1 cellular context compared by ENCODE assay signal in the genomic region with DNA sequence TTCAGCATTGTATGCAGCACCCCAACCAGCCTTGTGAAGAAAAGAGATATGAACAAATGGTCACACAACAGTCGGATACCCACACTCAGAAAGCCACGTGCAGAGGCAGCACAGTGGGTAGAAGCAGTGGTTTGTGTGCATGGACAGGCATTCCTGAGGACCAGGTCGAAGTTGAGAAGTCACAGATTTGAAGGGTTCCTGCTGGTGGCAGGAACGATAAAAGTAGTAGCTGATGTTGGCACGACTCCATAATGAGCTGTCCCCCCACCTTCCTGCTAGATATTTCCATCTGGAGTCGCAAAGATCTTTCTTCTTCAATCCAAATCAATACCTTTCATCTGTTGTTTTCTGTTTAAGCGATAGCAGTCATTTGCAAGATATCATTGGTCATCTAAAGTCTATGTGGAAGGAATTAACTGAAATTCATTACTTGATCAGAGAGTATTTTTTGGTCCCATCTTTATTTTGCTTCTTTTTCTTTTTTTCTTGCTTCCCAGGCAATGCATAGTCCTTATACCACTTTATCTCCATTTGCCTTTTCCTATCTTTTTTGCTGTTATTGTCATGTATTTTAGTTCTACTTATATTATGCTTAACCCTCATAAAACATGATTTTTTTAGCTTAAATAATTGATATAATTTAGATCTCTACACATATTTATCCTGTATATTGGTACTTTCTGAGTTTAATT.
TF ChIP-seq lines count a peak whose summit lies in the region.

No MANE protein-coding gene starts in this region.

TF ChIP-seq in K562, 482 proteins besides CTCF, POLR2A, EP300 and RAD21 (continued from another document and continues in another):
- TF ChIP-seq, protein P1, sequence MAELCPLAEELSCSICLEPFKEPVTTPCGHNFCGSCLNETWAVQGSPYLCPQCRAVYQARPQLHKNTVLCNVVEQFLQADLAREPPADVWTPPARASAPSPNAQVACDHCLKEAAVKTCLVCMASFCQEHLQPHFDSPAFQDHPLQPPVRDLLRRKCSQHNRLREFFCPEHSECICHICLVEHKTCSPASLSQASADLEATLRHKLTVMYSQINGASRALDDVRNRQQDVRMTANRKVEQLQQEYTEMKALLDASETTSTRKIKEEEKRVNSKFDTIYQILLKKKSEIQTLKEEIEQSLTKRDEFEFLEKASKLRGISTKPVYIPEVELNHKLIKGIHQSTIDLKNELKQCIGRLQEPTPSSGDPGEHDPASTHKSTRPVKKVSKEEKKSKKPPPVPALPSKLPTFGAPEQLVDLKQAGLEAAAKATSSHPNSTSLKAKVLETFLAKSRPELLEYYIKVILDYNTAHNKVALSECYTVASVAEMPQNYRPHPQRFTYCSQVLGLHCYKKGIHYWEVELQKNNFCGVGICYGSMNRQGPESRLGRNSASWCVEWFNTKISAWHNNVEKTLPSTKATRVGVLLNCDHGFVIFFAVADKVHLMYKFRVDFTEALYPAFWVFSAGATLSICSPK (IDR thresholded peaks at IDR 0.05; ENCODE audit: borderline replicate concordance): no peak
- TF ChIP-seq U2AF1 (optimal IDR thresholded peaks at IDR 0.05; ENCODE audit: low read depth, low read length) (no peak), HNRNPUL1 (IDR thresholded peaks at IDR 0.05; ENCODE audit: low read length) (no peak), BDP1 (IDR thresholded peaks at IDR 0.05; ENCODE audit: insufficient read depth, insufficient read length) (no peak), ZNF507 (tag; conservative IDR thresholded peaks at IDR 0.05) (no peak), KLF6 (CRISPR knock-in tag; IDR thresholded peaks at IDR 0.05; ENCODE audit: borderline replicate concordance) (no peak), TAF1 (IDR thresholded peaks at IDR 0.05; ENCODE audit: control insufficient read depth, extremely low read depth, insufficient read depth, low read length, severe bottlenecking) (no peak), ELF1 (tag; IDR thresholded peaks at IDR 0.05) (no peak), CHCHD3 (CRISPR knock-in tag; IDR thresholded peaks at IDR 0.05) (no peak), HMG20B (CRISPR knock-in tag; IDR thresholded peaks at IDR 0.05) (no peak), ZNF134 (CRISPR knock-in tag; conservative IDR thresholded peaks at IDR 0.05) (no peak), FOXM1 (IDR thresholded peaks at IDR 0.05; ENCODE audit: low read depth) (peak; percentile 37; the same call in 1 of the 2 replicates), FOXM1 (CRISPR knock-in tag; IDR thresholded peaks at IDR 0.05; ENCODE audit: low read depth) (no peak), JUN (IDR thresholded peaks at IDR 0.05; ENCODE audit: borderline replicate concordance, low read depth, low read length) (no peak), JUN (CRISPR knock-in tag; IDR thresholded peaks at IDR 0.05; ENCODE audit: borderline replicate concordance) (no peak), ZNF695 (CRISPR knock-in tag; IDR thresholded peaks at IDR 0.05) (no peak), ZNF184 (CRISPR knock-in tag; IDR thresholded peaks at IDR 0.05) (no peak), GTF2E2 (tag; IDR thresholded peaks at IDR 0.05) (no peak), ASH1L (IDR thresholded peaks at IDR 0.05; ENCODE audit: borderline replicate concordance, low read depth, partially characterized antibody) (no peak), XRCC5 (IDR thresholded peaks at IDR 0.05; ENCODE audit: low read depth, low read length) (no peak), ZNF23 (CRISPR knock-in tag; IDR thresholded peaks at IDR 0.05) (no peak), NR2F6 (CRISPR knock-in tag; IDR thresholded peaks at IDR 0.05) (no peak), ZBTB7A (IDR thresholded peaks at IDR 0.05; ENCODE audit: borderline replicate concordance, control insufficient read depth, low read depth, low read length) (no peak), STAT5B (CRISPR knock-in tag; IDR thresholded peaks at IDR 0.05) (no peak), HLTF (IDR thresholded peaks at IDR 0.05) (0 out of 2 replicates have a peak, but pooled peaks have one; percentile 30), FOXA3 (CRISPR knock-in tag; conservative IDR thresholded peaks at IDR 0.05 in 1 of 2, IDR thresholded peaks at IDR 0.05 in 1 of 2) (no peak)
- TF ChIP-seq, protein P2, sequence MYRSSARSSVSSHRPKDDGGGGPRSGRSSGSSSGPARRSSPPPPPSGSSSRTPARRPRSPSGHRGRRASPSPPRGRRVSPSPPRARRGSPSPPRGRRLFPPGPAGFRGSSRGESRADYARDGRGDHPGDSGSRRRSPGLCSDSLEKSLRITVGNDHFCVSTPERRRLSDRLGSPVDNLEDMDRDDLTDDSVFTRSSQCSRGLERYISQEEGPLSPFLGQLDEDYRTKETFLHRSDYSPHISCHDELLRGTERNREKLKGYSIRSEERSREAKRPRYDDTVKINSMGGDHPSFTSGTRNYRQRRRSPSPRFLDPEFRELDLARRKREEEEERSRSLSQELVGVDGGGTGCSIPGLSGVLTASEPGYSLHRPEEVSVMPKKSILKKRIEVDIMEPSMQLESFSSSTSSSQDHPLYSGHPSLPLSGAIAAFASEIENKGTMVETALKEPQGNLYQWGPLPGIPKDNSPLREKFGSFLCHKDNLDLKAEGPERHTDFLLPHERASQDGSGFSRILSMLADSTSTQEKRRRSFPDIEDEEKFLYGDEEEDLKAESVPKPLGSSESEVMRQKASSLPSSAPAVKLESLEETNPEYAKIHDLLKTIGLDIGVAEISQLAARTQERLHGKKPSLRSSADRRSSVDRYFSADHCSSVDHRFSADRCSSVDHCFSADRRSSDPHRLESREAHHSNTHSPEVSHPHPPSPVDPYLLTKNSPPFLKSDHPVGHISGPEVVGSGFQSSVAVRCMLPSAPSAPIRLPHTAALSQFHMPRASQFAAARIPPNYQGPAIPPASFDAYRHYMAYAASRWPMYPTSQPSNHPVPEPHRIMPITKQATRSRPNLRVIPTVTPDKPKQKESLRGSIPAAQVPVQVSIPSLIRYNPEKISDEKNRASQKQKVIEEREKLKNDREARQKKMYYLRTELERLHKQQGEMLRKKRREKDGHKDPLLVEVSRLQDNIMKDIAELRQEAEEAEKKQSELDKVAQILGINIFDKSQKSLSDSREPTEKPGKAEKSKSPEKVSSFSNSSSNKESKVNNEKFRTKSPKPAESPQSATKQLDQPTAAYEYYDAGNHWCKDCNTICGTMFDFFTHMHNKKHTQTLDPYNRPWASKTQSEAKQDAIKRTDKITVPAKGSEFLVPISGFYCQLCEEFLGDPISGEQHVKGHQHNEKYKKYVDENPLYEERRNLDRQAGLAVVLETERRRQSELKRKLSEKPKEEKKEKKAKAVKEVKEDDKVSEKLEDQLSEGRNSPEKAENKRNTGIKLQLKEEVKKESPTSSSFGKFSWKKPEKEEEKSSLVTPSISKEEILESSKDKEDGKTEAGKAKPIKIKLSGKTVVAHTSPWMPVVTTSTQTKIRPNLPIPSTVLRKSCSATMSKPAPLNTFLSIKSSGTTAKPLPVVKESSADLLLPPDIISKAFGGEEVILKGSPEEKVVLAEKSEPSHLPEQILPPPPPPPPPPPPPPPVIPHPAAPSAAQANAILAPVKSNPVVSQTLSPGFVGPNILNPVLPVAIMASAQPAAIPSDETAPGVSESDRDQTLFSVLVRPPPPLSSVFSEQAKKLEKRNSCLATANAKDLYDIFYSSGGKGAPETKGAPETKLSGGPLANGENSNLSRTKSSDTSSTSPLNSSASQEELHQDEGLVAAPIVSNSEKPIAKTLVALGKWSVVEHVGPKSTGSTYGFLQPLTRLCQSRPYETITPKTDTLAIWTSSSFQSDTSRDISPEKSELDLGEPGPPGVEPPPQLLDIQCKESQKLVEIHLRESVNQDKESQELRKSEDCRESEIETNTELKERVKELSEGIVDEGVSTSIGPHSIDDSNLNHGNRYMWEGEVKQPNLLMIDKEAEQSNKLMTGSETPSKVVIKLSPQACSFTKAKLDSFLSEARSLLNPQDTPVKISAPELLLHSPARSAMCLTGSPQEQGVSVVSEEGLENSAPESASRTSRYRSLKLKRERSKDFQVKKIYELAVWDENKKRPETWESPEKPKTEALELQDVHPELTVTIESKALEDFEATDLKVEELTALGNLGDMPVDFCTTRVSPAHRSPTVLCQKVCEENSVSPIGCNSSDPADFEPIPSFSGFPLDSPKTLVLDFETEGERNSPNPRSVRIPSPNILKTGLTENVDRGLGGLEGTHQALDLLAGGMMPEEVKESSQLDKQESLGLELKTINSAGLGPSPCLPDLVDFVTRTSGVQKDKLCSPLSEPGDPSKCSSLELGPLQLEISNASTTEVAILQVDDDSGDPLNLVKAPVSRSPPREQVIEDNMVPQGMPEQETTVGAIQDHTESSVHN (IDR thresholded peaks at IDR 0.05; ENCODE audit: borderline replicate concordance in 1 of 2, low read depth in 1 of 2): no peak
- TF ChIP-seq, protein P3, sequence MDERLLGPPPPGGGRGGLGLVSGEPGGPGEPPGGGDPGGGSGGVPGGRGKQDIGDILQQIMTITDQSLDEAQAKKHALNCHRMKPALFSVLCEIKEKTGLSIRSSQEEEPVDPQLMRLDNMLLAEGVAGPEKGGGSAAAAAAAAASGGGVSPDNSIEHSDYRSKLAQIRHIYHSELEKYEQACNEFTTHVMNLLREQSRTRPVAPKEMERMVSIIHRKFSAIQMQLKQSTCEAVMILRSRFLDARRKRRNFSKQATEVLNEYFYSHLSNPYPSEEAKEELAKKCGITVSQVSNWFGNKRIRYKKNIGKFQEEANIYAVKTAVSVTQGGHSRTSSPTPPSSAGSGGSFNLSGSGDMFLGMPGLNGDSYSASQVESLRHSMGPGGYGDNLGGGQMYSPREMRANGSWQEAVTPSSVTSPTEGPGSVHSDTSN (CRISPR knock-in tag; IDR thresholded peaks at IDR 0.05; ENCODE audit: low read depth): no peak
- TF ChIP-seq, protein P3 (tag; conservative IDR thresholded peaks at IDR 0.05; ENCODE audit: low read depth): no peak
- TF ChIP-seq, protein P4, sequence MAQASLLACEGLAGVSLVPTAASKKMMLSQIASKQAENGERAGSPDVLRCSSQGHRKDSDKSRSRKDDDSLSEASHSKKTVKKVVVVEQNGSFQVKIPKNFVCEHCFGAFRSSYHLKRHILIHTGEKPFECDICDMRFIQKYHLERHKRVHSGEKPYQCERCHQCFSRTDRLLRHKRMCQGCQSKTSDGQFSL (CRISPR knock-in tag; IDR thresholded peaks at IDR 0.05): no peak
- TF ChIP-seq, protein P4 (tag; IDR thresholded peaks at IDR 0.05): 0 out of 4 replicates have a peak, but pooled peaks of 1 of the 2 experiments have one; percentile 35
- TF ChIP-seq, protein P5, sequence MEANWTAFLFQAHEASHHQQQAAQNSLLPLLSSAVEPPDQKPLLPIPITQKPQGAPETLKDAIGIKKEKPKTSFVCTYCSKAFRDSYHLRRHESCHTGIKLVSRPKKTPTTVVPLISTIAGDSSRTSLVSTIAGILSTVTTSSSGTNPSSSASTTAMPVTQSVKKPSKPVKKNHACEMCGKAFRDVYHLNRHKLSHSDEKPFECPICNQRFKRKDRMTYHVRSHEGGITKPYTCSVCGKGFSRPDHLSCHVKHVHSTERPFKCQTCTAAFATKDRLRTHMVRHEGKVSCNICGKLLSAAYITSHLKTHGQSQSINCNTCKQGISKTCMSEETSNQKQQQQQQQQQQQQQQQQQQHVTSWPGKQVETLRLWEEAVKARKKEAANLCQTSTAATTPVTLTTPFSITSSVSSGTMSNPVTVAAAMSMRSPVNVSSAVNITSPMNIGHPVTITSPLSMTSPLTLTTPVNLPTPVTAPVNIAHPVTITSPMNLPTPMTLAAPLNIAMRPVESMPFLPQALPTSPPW (CRISPR knock-in tag; IDR thresholded peaks at IDR 0.05): peak; percentile 14; the same call in 1 of the 2 replicates
- TF ChIP-seq, protein P6, sequence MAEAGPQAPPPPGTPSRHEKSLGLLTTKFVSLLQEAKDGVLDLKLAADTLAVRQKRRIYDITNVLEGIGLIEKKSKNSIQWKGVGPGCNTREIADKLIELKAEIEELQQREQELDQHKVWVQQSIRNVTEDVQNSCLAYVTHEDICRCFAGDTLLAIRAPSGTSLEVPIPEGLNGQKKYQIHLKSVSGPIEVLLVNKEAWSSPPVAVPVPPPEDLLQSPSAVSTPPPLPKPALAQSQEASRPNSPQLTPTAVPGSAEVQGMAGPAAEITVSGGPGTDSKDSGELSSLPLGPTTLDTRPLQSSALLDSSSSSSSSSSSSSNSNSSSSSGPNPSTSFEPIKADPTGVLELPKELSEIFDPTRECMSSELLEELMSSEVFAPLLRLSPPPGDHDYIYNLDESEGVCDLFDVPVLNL (CRISPR knock-in tag; IDR thresholded peaks at IDR 0.05; ENCODE audit: low read depth): no peak
- TF ChIP-seq, protein P7, sequence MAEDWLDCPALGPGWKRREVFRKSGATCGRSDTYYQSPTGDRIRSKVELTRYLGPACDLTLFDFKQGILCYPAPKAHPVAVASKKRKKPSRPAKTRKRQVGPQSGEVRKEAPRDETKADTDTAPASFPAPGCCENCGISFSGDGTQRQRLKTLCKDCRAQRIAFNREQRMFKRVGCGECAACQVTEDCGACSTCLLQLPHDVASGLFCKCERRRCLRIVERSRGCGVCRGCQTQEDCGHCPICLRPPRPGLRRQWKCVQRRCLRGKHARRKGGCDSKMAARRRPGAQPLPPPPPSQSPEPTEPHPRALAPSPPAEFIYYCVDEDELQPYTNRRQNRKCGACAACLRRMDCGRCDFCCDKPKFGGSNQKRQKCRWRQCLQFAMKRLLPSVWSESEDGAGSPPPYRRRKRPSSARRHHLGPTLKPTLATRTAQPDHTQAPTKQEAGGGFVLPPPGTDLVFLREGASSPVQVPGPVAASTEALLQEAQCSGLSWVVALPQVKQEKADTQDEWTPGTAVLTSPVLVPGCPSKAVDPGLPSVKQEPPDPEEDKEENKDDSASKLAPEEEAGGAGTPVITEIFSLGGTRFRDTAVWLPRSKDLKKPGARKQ (CRISPR knock-in tag; IDR thresholded peaks at IDR 0.05): no peak
- TF ChIP-seq, protein P8, sequence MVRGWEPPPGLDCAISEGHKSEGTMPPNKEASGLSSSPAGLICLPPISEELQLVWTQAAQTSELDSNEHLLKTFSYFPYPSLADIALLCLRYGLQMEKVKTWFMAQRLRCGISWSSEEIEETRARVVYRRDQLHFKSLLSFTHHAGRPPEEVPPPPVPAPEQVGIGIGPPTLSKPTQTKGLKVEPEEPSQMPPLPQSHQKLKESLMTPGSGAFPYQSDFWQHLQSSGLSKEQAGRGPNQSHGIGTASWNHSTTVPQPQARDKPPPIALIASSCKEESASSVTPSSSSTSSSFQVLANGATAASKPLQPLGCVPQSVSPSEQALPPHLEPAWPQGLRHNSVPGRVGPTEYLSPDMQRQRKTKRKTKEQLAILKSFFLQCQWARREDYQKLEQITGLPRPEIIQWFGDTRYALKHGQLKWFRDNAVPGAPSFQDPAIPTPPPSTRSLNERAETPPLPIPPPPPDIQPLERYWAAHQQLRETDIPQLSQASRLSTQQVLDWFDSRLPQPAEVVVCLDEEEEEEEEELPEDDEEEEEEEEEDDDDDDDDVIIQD (CRISPR knock-in tag; IDR thresholded peaks at IDR 0.05): no peak
